8 cellular contexts compared by ENCODE assay signal in genomic region chr19:47436712-47437401, GRCh38. TPM values are rescaled to one million over a fixed set of nuclear protein-coding genes. Genes with fewer than 3 reads are reported as not detected.
A peak's percentile ranks its signal among the peaks of the same experiment; 100 is the strongest.
DNase-seq lines count a peak whose midpoint lies in the region; ATAC-seq, FAIRE-seq and TF ChIP-seq lines count a peak whose summit lies in the region.

No MANE protein-coding gene starts in this region.

- peak; percentile 80 for FAIRE-seq in H1 (lab: Jason Lieb, UNC)

- H2BK5ac ChIP-seq in H1 (ENCODE audit: low read depth, low read length), result no peak overlapping the region

- TF ChIP-seq RAD21 in H1 (IDR thresholded peaks at IDR 0.05 in 1 of 2, conservative IDR thresholded peaks at IDR 0.05 in 1 of 2; ENCODE audit: low read depth in 2 of 2, low read length in 2 of 2), result peak; percentile 96 to 98

- H3K4ac ChIP-seq in H1 (replicated peaks; ENCODE audit: insufficient read length, low read depth, low read length), result no peak overlapping the region

- no peak overlapping the region for H2BK120ac ChIP-seq in H1 (replicated peaks; ENCODE audit: low read depth, low read length)

- no peak overlapping the region for H3K23ac ChIP-seq in H1 (ENCODE audit: insufficient read length)

- H2AK5ac ChIP-seq in H1 (ENCODE audit: low read depth, low read length), result no peak overlapping the region

- no peaks in the 10 kb centered on the region for H3K36me3 ChIP-seq in H1 (ENCODE audit: control insufficient read depth in 2 of 4, insufficient read depth in 4 of 4, low read length in 3 of 4)

- no peak for ATAC-seq in HG02938 (IDR thresholded peaks at IDR 0.05; ENCODE audit: unreplicated experiment)

- H3K9ac ChIP-seq in H1 (replicated peaks in 1 of 4; ENCODE audit: extremely low read depth in 1 of 4, low read depth in 3 of 4, low read length in 3 of 4), result no peak overlapping the region

- no peak overlapping the region for H2AFZ ChIP-seq in H1 (ENCODE audit: low read length)

- H4K20me1 ChIP-seq in H1 (replicated peaks in 1 of 2; ENCODE audit: control insufficient read depth in 1 of 2, insufficient read depth in 2 of 2, low read length in 2 of 2), result peaks cover 0 to 6% of the 10 kb centered on the region in 2 experiments

- H3K23me2 ChIP-seq in H1 (ENCODE audit: low read depth, low read length), result peaks cover 3% of the 10 kb centered on the region; the same call in 1 of the 2 replicates

- POLR2A ChIA-PET in H1 (lab: Charles Lee; ENCODE audit: partially characterized antibody), result interaction anchor here (0.6 to 1.5 kb wide), 7 partner anchors 11 to 270 kb away, joined by 3 to 9 read pairs (median 4); no protein-coding TSS in a partner anchor

- in situ Hi-C loops in Caki2 (cut with HindIII; ENCODE audit: low pct_unique_long_range_greater_than_20kb, low sequenced_read_pairs), result no loop called here

- no peak overlapping the region for H4K8ac ChIP-seq in H1 (ENCODE audit: extremely low read depth, insufficient read depth, low read length)

- CTCF ChIA-PET in H1 (lab: Charles Lee; ENCODE audit: partially characterized antibody), result interaction anchor here (0.6 to 24.5 kb wide), 41 partner anchors 9 to 373 kb away, joined by 3 to 436 read pairs (median 5); partner anchors contain the start of genes BICRA, EHD2, KPTN and NAPA

- no peak for TF ChIP-seq EP300 in H1 (IDR thresholded peaks at IDR 0.05; ENCODE audit: borderline replicate concordance in 1 of 2, low read depth in 2 of 2, low read length in 2 of 2)

- H3K4me3 ChIP-seq in HL-60 (replicated peaks; ENCODE audit: insufficient read depth, low read length) (no peak overlapping the region), H1 (ENCODE audit: extremely low read depth in 1 of 4, insufficient read depth in 2 of 4, low read depth in 3 of 4, low read length in 4 of 4) (no peak overlapping the region)

- peaks cover 2% of the 10 kb centered on the region for H3K27me3 ChIP-seq in HL-60 (ENCODE audit: insufficient read depth, poor library complexity, severe bottlenecking)
- H3K27me3 ChIP-seq in H1 (replicated peaks in 1 of 4; ENCODE audit: control insufficient read depth in 3 of 4, extremely low read depth in 1 of 4, insufficient read depth in 3 of 4, low read length in 3 of 4), result no peaks in the 10 kb centered on the region; a peak in 1 of 7 replicates

- no peak overlapping the region for H2BK20ac ChIP-seq in H1 (ENCODE audit: low read length)

- H3K4me1 ChIP-seq in H1 (replicated peaks in 1 of 4; ENCODE audit: control insufficient read depth in 3 of 4, insufficient read depth in 4 of 4, low read length in 3 of 4), result peaks cover 0 to 4% (median 1%) of the 10 kb centered on the region in 4 experiments; a peak in 2 of 7 replicates

- H3K9me3 ChIP-seq in H1 (ENCODE audit: insufficient read depth in 2 of 2, low read depth in 1 of 2, low read length in 1 of 2), result no peaks in the 10 kb centered on the region

- H4K91ac ChIP-seq in H1 (replicated peaks; ENCODE audit: insufficient read length, low read length), result no peak overlapping the region

- H3K14ac ChIP-seq in H1 (ENCODE audit: insufficient read length), result no peak overlapping the region

- peak; percentile 66 for TF ChIP-seq CTCF in HL-60 (IDR thresholded peaks at IDR 0.05; ENCODE audit: insufficient read depth, low read length)
- TF ChIP-seq CTCF in H1 (IDR thresholded peaks at IDR 0.05; ENCODE audit: control extremely low read depth in 1 of 3, insufficient read depth in 1 of 3, low read depth in 1 of 3, low read length in 3 of 3), result peak; percentile 93 to 95 (median 94)

- H3K4me2 ChIP-seq in H1 (ENCODE audit: insufficient read depth in 1 of 2, low read depth in 2 of 2, low read length in 2 of 2), result no peak overlapping the region

- H3K27ac ChIP-seq in HL-60 (replicated peaks) (no peak overlapping the region), H1 (ENCODE audit: low read depth, low read length) (no peak overlapping the region)

- H3K79me1 ChIP-seq in H1 (ENCODE audit: low read depth, low read length), result no peaks in the 10 kb centered on the region

- H3K18ac ChIP-seq in H1 (ENCODE audit: extremely low read depth, low read length), result no peak overlapping the region

- no peak overlapping the region for H2BK15ac ChIP-seq in H1 (ENCODE audit: low read length)

- H3K79me2 ChIP-seq in H1 (ENCODE audit: control insufficient read depth in 1 of 2, insufficient read depth in 2 of 2, low read length in 2 of 2), result no peaks in the 10 kb centered on the region

- 45% methylated on average over 17 of the region's 17 CpGs; no CpG with 5 or more reads in 1 of the 2 experiments for WGBS in H1 (ENCODE audit: extremely low coverage in 1 of 2, insufficient coverage in 1 of 2, insufficient read length in 1 of 2, insufficient replicate concordance in 2 of 2, low coverage in 1 of 2, low lambda C conversion rate in 2 of 2, missing lambda C conversion rate in 1 of 2), 2 experiments

- H4K5ac ChIP-seq in H1 (ENCODE audit: insufficient read length, low read depth, low read length), result no peak overlapping the region

- H3K56ac ChIP-seq in H1 (replicated peaks; ENCODE audit: insufficient read length, low read depth, low read length), result no peak overlapping the region

- DNase-seq in Caki2 (ENCODE audit: low read depth) (peak; percentile 52), HL-60 (ENCODE audit: low read depth in 1 of 2, low spot score in 1 of 2) (peak; percentile 52 to 76), NOMO-1 treated with DMSO at 0.1 percent for 48 hours (lab: John Stamatoyannopoulos, UW; ENCODE audit: unreplicated experiment) (peak; percentile 51), H1 (ENCODE audit: low read depth in 1 of 2, low spot score in 2 of 2) (peak in 1 of 2 experiments; percentile 96), midbrain (lab: John Stamatoyannopoulos, UW) (peak; percentile 80)
- peak; percentile 58 to 82 (median 74) for DNase-seq in activated CD8-positive, alpha-beta memory T cell treated with anti-CD3 and anti-CD28 coated beads for 48 hours (ENCODE audit: low read depth in 2 of 3, low spot score in 2 of 3)
- peak; percentile 94 for DNase-seq in stimulated activated CD8-positive, alpha-beta memory T cell treated with anti-CD3 and anti-CD28 coated beads, Interleukin-4, amount 100 ng/mL, for 48 hours

- TF ChIP-seq POLR2A in H1 (IDR thresholded peaks at IDR 0.05; ENCODE audit: control extremely low read depth in 1 of 2, low read depth in 2 of 2, low read length in 2 of 2), result no peak

- no peak overlapping the region for H2BK12ac ChIP-seq in H1 (ENCODE audit: low read depth, low read length)

TF ChIP-seq in H1, 55 proteins besides CTCF, POLR2A, EP300 and RAD21 (continues in another document):
- TF ChIP-seq NRF1 (IDR thresholded peaks at IDR 0.05; ENCODE audit: low read depth, low read length), result no peak
- TF ChIP-seq CHD2 (IDR thresholded peaks at IDR 0.05; ENCODE audit: low read length), result no peak
- TF ChIP-seq MAX (IDR thresholded peaks at IDR 0.05), result no peak
- no peak for TF ChIP-seq BRCA1 (IDR thresholded peaks at IDR 0.05; ENCODE audit: low read depth, low read length)
- no peak for TF ChIP-seq GABPA (IDR thresholded peaks at IDR 0.05; ENCODE audit: borderline replicate concordance, insufficient read depth, low read length)
- TF ChIP-seq ASH2L (IDR thresholded peaks at IDR 0.05; ENCODE audit: low read length), result no peak
- no peak for TF ChIP-seq CBX5 (IDR thresholded peaks at IDR 0.05; ENCODE audit: low read depth, low read length)
- no peak for TF ChIP-seq JUN (IDR thresholded peaks at IDR 0.05; ENCODE audit: low read depth, low read length)
- TF ChIP-seq RXRA (IDR thresholded peaks at IDR 0.05; ENCODE audit: insufficient read depth, low read depth, low read length), result no peak
- peak; percentile 17; the same call in 1 of the 2 replicates for TF ChIP-seq BACH1 (IDR thresholded peaks at IDR 0.05; ENCODE audit: low read length)

RNA-seq across cellular contexts. Expression of gene MEIS3, which starts 17.5 kb away (rescaled TPM):
- total RNA-seq in Caki2 (2014; rRNA removed; shearing (Covaris generic); ENCODE audit: low replicate concordance), result 41.7 and 44.4 TPM in 2 replicates
- total RNA-seq in H1 (2021; fragmentation: NEBNext Ultra II Directional; extraction: Animal tissue kit (Norgen Biotek cat#: 25700)), result 27.4 and 28.2 TPM in 2 replicates
- polyA plus RNA-seq in H1 (2011; rRNA removed), result 24.5 and 34.0 TPM in 2 replicates
- 25.2 TPM for polyA plus RNA-seq in H1 (2011; cell fraction: cytosol; rRNA removed)
- 40.6 TPM for polyA plus RNA-seq in H1 (2011; cell fraction: nucleus; rRNA removed)
- polyA plus RNA-seq in H1 (2012, experiment 1 of 2), result 21.5 to 39.7 TPM (median 35.7 TPM) in 4 replicates
- 30.6 TPM for polyA plus RNA-seq in H1 (2012, experiment 2 of 2)
- 36.7 TPM for polyA plus RNA-seq in H1 (2013, experiment 1 of 2)
- polyA plus RNA-seq in H1 (2013, experiment 2 of 2), result 36.5 TPM
- polyA minus RNA-seq in H1 (2011; rRNA and poly(A)+ RNA removed), result 11.1 TPM in 2 replicates
- polyA minus RNA-seq in H1 (2011; cell fraction: cytosol; rRNA and poly(A)+ RNA removed), result 12.3 TPM
- 11.0 TPM for polyA minus RNA-seq in H1 (2011; cell fraction: nucleus; rRNA and poly(A)+ RNA removed)

RNA-seq across cellular contexts. Expression of gene SLC8A2, which starts 34.8 kb away (rescaled TPM):
- not detected in 2 replicates for total RNA-seq in Caki2 (2014; rRNA removed; shearing (Covaris generic); ENCODE audit: low replicate concordance)
- 7.3 and 8.3 TPM in 2 replicates for total RNA-seq in H1 (2021; fragmentation: NEBNext Ultra II Directional; extraction: Animal tissue kit (Norgen Biotek cat#: 25700))
- polyA plus RNA-seq in H1 (2011; rRNA removed), result 12.4 and 15.7 TPM in 2 replicates
- polyA plus RNA-seq in H1 (2011; cell fraction: cytosol; rRNA removed), result 9.3 TPM
- 16.6 TPM for polyA plus RNA-seq in H1 (2011; cell fraction: nucleus; rRNA removed)
- 7.1 to 14.9 TPM (median 11.4 TPM) in 4 replicates for polyA plus RNA-seq in H1 (2012, experiment 1 of 2)
- 6.9 TPM for polyA plus RNA-seq in H1 (2012, experiment 2 of 2)
- polyA plus RNA-seq in H1 (2013, experiment 1 of 2), result 6.6 TPM
- polyA plus RNA-seq in H1 (2013, experiment 2 of 2), result 6.1 TPM
- 27.9 and 30.5 TPM in 2 replicates for polyA minus RNA-seq in H1 (2011; rRNA and poly(A)+ RNA removed)
- 12.6 TPM for polyA minus RNA-seq in H1 (2011; cell fraction: cytosol; rRNA and poly(A)+ RNA removed)
- polyA minus RNA-seq in H1 (2011; cell fraction: nucleus; rRNA and poly(A)+ RNA removed), result 9.7 TPM

RNA-seq across cellular contexts. Expression of gene KPTN, which starts 47.2 kb away (rescaled TPM):
- total RNA-seq in Caki2 (2014; rRNA removed; shearing (Covaris generic); ENCODE audit: low replicate concordance), result 4.7 and 4.8 TPM in 2 replicates
- total RNA-seq in H1 (2021; fragmentation: NEBNext Ultra II Directional; extraction: Animal tissue kit (Norgen Biotek cat#: 25700)), result 23.6 and 28.0 TPM in 2 replicates
- 31.3 and 45.2 TPM in 2 replicates for polyA plus RNA-seq in H1 (2011; rRNA removed)
- polyA plus RNA-seq in H1 (2011; cell fraction: cytosol; rRNA removed), result 29.4 TPM
- 57.8 TPM for polyA plus RNA-seq in H1 (2011; cell fraction: nucleus; rRNA removed)
- polyA plus RNA-seq in H1 (2012, experiment 1 of 2), result 22.6 to 33.3 TPM (median 31.1 TPM) in 4 replicates
- polyA plus RNA-seq in H1 (2012, experiment 2 of 2), result 27.0 TPM
- 24.6 TPM for polyA plus RNA-seq in H1 (2013, experiment 1 of 2)
- polyA plus RNA-seq in H1 (2013, experiment 2 of 2), result 23.7 TPM
- 14.6 and 16.5 TPM in 2 replicates for polyA minus RNA-seq in H1 (2011; rRNA and poly(A)+ RNA removed)
- 6.9 TPM for polyA minus RNA-seq in H1 (2011; cell fraction: cytosol; rRNA and poly(A)+ RNA removed)
- polyA minus RNA-seq in H1 (2011; cell fraction: nucleus; rRNA and poly(A)+ RNA removed), result 9.3 TPM
